Comparison of ENCODE assay signal across 15 cellular contexts in the genomic region with DNA sequence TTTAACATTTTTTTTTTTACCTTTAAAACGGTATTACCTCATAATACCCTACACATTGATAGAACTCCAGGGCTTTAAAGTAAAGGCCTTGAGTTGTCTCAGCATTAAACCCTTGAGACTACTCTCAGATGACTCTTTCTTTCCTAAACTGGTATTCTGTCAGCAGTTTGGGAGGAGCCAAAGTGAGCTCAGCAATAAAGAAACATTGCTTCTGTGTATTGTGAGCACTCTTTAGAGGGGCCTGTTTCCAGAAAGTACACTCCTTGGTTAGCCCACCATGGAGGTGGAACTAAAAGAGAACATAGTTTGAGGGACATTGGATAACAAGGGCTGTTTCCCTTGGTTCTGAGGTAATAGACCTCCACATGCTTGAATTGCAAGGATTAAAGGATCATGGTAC. TPM values are rescaled to one million over a fixed set of nuclear protein-coding genes. Genes with fewer than 3 reads are reported as not detected.
DNase-seq lines count a peak whose midpoint lies in the region; ATAC-seq and TF ChIP-seq lines count a peak whose summit lies in the region.
"Had no signal": no experiment of that assay in that cellular context is flagged by ENCODE, and none has a peak within 500 bp of the region (broad histone marks: within the 10 kb centered on the region; RNA-seq: fewer than 3 reads in every experiment).

No MANE protein-coding gene starts in this region.

- H3K27me3 Mint-ChIP-seq in GM23338 (ENCODE audit: insufficient read depth, low read depth, poor library complexity) = peaks cover 26% of the 10 kb centered on the region
- H3K27me3 Mint-ChIP-seq: CD4-positive, alpha-beta memory T cell had no signal

- ATAC-seq in GM23338 (no peak), HG02840 (IDR thresholded peaks at IDR 0.05; ENCODE audit: low FRiP score, unreplicated experiment) (no peak)

- peak overlapping the region; percentile 71 for H3K27ac ChIP-seq in GM23338 (ENCODE audit: low read depth)
- peak overlapping the region; percentile 4; the same call in 1 of the 2 replicates for H3K27ac ChIP-seq in WERI-Rb-1
- H3K27ac ChIP-seq in epithelial cell of prostate = peak overlapping the region; percentile 72
- H3K27ac ChIP-seq in sigmoid colon = peak overlapping the region in 3 of 4 donors; percentile 10 to 25 (median 13)
- H3K27ac ChIP-seq: colonic mucosa, prostate gland, vagina had no signal

- TF ChIP-seq POLR2A in sigmoid colon (IDR thresholded peaks at IDR 0.05) = no peak

- H3K4me3 ChIP-seq in GM23338 (no peak overlapping the region), WERI-Rb-1 (ENCODE audit: low read depth, low read length) (no peak overlapping the region), sigmoid colon (no peak overlapping the region)
- H3K4me3 ChIP-seq: colonic mucosa, prostate gland, vagina had no signal

- H4K20me1 ChIP-seq in GM23338 (replicated peaks; ENCODE audit: insufficient read depth) = peaks cover 62% of the 10 kb centered on the region

- no peak overlapping the region for H3K4me2 ChIP-seq in GM23338

- H3K27me3 ChIP-seq in GM23338 (ENCODE audit: insufficient read depth) (no peaks in the 10 kb centered on the region), WERI-Rb-1 (ENCODE audit: insufficient read depth, low read depth, severe bottlenecking) (no peaks in the 10 kb centered on the region), sigmoid colon (no peaks in the 10 kb centered on the region)
- H3K27me3 ChIP-seq: colonic mucosa, vagina had no signal

- 43 to 67% methylated on average over 1 of the region's 1 CpG for WGBS in sigmoid colon, 2 donors

- no peak overlapping the region for H3K27ac Mint-ChIP-seq in GM23338

- H3K9me3 ChIP-seq in WERI-Rb-1 (ENCODE audit: severe bottlenecking) (no peaks in the 10 kb centered on the region), sigmoid colon (no peaks in the 10 kb centered on the region)
- H3K9me3 ChIP-seq: colonic mucosa, prostate gland, vagina had no signal

- H3K36me3 ChIP-seq in GM23338 (ENCODE audit: insufficient read depth) = peaks cover 57% of the 10 kb centered on the region
- peaks cover 95% of the 10 kb centered on the region for H3K36me3 ChIP-seq in WERI-Rb-1
- peaks cover 46 to 100% (median 72%) of the 10 kb centered on the region in 4 donors for H3K36me3 ChIP-seq in sigmoid colon

- peaks cover 24% of the 10 kb centered on the region for H3K79me2 ChIP-seq in GM23338 (replicated peaks; ENCODE audit: insufficient read depth)

- H2AFZ ChIP-seq in GM23338 = no peak overlapping the region

- intact Hi-C loops in sigmoid colon (cut with DNase I) = no loop called here

- H3K4me1 Mint-ChIP-seq in GM23338 = peaks cover 52% of the 10 kb centered on the region

- peaks cover 29% of the 10 kb centered on the region for H3K4me1 ChIP-seq in GM23338 (ENCODE audit: insufficient read depth)
- peaks cover 0 to 30% (median 13%) of the 10 kb centered on the region in 4 donors for H3K4me1 ChIP-seq in sigmoid colon
- H3K4me1 ChIP-seq: colonic mucosa had no signal

- H3K9me3 Mint-ChIP-seq in GM23338 = no peaks in the 10 kb centered on the region
- H3K9me3 Mint-ChIP-seq: CD4-positive, alpha-beta memory T cell; mesothelial cell of epicardium had no signal

- no peak overlapping the region for H3K4me3 Mint-ChIP-seq in GM23338
- H3K4me3 Mint-ChIP-seq: CD4-positive, alpha-beta memory T cell; mesothelial cell of epicardium had no signal

- no peak for TF ChIP-seq EP300 in sigmoid colon (IDR thresholded peaks at IDR 0.05)

- no peak for DNase-seq in GM23338 (ENCODE audit: low spot score)
- DNase-seq in WERI-Rb-1 = no peak
- no peak for DNase-seq in epithelial cell of prostate (ENCODE audit: low read depth, low spot score)
- DNase-seq in sigmoid colon = peak; percentile 18
- no peak for DNase-seq in DMS 273 treated with DMSO at 0.1 percent for 48 hours (lab: John Stamatoyannopoulos, UW)
- DNase-seq in middle frontal gyrus (ENCODE audit: extremely low spot score, low spot score) = no peak
- DNase-seq: CD4-positive, alpha-beta memory T cell; colonic mucosa; NCI-H1105 treated with DMSO at 0.1 percent for 48 hours; NCI-H2171 treated with DMSO at 0.1 percent for 48 hours had no signal

- peaks cover 91% of the 10 kb centered on the region for H3K36me3 Mint-ChIP-seq in GM23338 (ENCODE audit: low read depth)

- no peaks in the 10 kb centered on the region for H3K9me2 ChIP-seq in GM23338 (ENCODE audit: insufficient read depth)

- H3F3A ChIP-seq in GM23338 (replicated peaks; ENCODE audit: low read depth) = peaks cover 57% of the 10 kb centered on the region

- TF ChIP-seq CTCF in GM23338 (conservative IDR thresholded peaks at IDR 0.05; ENCODE audit: low read depth in 2 of 2) (no peak), WERI-Rb-1 (IDR thresholded peaks at IDR 0.05; ENCODE audit: low read depth, low read length) (no peak), sigmoid colon (IDR thresholded peaks at IDR 0.05) (no peak)

TF ChIP-seq in GM23338, 12 proteins besides CTCF, POLR2A, EP300 and RAD21 (continues in another document):
- TF ChIP-seq ZNF331 (CRISPR knock-in tag; IDR thresholded peaks at IDR 0.05; ENCODE audit: low read depth) (no peak), EZH2 (IDR thresholded peaks at IDR 0.05; ENCODE audit: low read depth, unreplicated experiment) (no peak), POLR2AphosphoS5 (IDR thresholded peaks at IDR 0.05; ENCODE audit: low read depth) (no peak)

RNA-seq across cellular contexts. Expression of a gene that starts 20.4 kb away (rescaled TPM):
- 15.6 and 17.9 TPM in 2 replicates for total RNA-seq in GM23338 (2014; rRNA removed; shearing (Covaris generic))
- polyA plus RNA-seq in GM23338 (2016; fragmentation: Nextera tagmentation; extraction: Ambion mirVana) = 6.6 and 7.9 TPM in 2 replicates
- total RNA-seq in sigmoid colon = 10 to 100 TPM; 18.5 to 27.4 (median 25.0) TPM
- 10 to 100 TPM in 1 of 3 donors, 1 to 10 TPM in 2; 1.6 to 10.1 (median 4.8) TPM for polyA plus RNA-seq in sigmoid colon

RNA-seq across cellular contexts. Expression of a gene that starts 22.2 kb away (rescaled TPM):
- 55.7 and 83.4 TPM in 2 replicates for total RNA-seq in GM23338 (2014; rRNA removed; shearing (Covaris generic))
- polyA plus RNA-seq in GM23338 (2016; fragmentation: Nextera tagmentation; extraction: Ambion mirVana) = 52.1 and 57.0 TPM in 2 replicates
- 10 to 100 TPM; 16.1 to 29.9 (median 19.4) TPM for total RNA-seq in sigmoid colon
- polyA plus RNA-seq in sigmoid colon = 10 to 100 TPM; 16.2 to 29.4 (median 19.7) TPM

RNA-seq across cellular contexts. Expression of a gene that starts 27.0 kb away (rescaled TPM):
- total RNA-seq in GM23338 (2014; rRNA removed; shearing (Covaris generic)) = 676 and 713 TPM in 2 replicates
- 397 and 473 TPM in 2 replicates for polyA plus RNA-seq in GM23338 (2016; fragmentation: Nextera tagmentation; extraction: Ambion mirVana)
- total RNA-seq in sigmoid colon = 100 to 1,000 TPM; 397 to 661 (median 417) TPM
- polyA plus RNA-seq in sigmoid colon = 100 to 1,000 TPM; 333 to 455 (median 401) TPM

RNA-seq across cellular contexts. Expression of a gene that starts 28.4 kb away (rescaled TPM):
- 0.69 TPM in 1 of 2 replicates, not detected in the other for total RNA-seq in GM23338 (2014; rRNA removed; shearing (Covaris generic))
- 0.71 and 0.96 TPM in 2 replicates for polyA plus RNA-seq in GM23338 (2016; fragmentation: Nextera tagmentation; extraction: Ambion mirVana)
- total RNA-seq in sigmoid colon = not detected
- polyA plus RNA-seq in sigmoid colon = not detected
- total RNA-seq: CD4-positive, alpha-beta memory T cell; colonic mucosa; fibroblast of villous mesenchyme; mesothelial cell of epicardium; prostate gland; vagina had no signal
- polyA plus RNA-seq: CD4-positive, alpha-beta memory T cell had no signal

RNA-seq across cellular contexts. Expression of a gene that starts 37.3 kb away (rescaled TPM):
- 70.5 and 120 TPM in 2 replicates for total RNA-seq in GM23338 (2014; rRNA removed; shearing (Covaris generic))
- polyA plus RNA-seq in GM23338 (2016; fragmentation: Nextera tagmentation; extraction: Ambion mirVana) (302 and 303 TPM in 2 replicates), sigmoid colon (100 to 1,000 TPM; 521 to 955 (median 870) TPM)
- 10 to 100 TPM; 46.7 to 68.1 (median 55.1) TPM for total RNA-seq in sigmoid colon

Comparison
In these comparisons a context has a peak if more than half of its experiments do, and no peak if none do; other contexts are left out.
1. H3K27ac ChIP-seq: peak in every context shown above with its lines; median percentile 72 in epithelial cell of prostate; 71 in GM23338; 13 in sigmoid colon; 4 in WERI-Rb-1.